Comparison of ENCODE assay signal across 1 cellular context in the genomic region with DNA sequence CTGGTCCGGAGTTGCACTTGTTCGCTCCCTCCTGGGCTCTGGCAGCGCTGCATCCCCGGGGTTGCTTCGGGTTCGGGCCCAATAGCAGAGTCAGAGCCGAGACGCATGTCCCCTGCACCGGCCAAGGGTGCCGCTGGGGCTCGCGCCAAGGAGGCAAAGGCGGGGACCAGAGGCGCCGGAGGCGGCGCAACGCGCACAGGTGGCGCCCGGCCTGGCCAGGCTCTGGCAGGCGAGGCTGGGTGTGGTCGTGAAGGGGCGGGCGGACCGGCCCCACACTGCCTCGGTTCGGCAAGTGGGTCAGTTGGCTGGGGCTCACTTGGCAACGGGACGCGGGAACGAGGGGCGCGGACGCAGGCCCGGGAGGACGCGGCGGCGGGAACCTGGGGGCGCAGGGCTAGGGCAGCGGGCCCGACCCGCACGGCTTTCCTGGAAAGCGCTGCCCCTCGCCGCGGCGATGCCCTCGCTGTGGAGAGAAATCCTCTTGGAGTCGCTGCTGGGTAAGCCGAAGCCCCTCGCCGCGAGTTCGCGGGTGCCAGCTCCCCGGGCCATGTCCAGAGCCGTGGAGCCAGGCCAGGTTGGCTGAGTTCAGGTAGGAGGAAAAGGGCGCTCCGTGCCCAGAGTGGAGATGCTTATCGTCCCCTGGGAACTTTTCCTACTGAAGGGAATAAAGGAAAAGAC.
TF ChIP-seq lines count a peak whose summit lies in the region.

A gene (plus strand): TSS at position 300 of the 678 bp plus-strand sequence. CDS start 155 bp downstream, at position 455.

TF ChIP-seq in WTC11, 78 proteins besides CTCF, POLR2A, EP300 and RAD21 (continued from another document):
- TF ChIP-seq, protein P1, sequence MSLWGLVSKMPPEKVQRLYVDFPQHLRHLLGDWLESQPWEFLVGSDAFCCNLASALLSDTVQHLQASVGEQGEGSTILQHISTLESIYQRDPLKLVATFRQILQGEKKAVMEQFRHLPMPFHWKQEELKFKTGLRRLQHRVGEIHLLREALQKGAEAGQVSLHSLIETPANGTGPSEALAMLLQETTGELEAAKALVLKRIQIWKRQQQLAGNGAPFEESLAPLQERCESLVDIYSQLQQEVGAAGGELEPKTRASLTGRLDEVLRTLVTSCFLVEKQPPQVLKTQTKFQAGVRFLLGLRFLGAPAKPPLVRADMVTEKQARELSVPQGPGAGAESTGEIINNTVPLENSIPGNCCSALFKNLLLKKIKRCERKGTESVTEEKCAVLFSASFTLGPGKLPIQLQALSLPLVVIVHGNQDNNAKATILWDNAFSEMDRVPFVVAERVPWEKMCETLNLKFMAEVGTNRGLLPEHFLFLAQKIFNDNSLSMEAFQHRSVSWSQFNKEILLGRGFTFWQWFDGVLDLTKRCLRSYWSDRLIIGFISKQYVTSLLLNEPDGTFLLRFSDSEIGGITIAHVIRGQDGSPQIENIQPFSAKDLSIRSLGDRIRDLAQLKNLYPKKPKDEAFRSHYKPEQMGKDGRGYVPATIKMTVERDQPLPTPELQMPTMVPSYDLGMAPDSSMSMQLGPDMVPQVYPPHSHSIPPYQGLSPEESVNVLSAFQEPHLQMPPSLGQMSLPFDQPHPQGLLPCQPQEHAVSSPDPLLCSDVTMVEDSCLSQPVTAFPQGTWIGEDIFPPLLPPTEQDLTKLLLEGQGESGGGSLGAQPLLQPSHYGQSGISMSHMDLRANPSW (CRISPR knock-in tag; conservative IDR thresholded peaks at IDR 0.05; ENCODE audit: low read depth), result no peak
- TF ChIP-seq, protein P2, sequence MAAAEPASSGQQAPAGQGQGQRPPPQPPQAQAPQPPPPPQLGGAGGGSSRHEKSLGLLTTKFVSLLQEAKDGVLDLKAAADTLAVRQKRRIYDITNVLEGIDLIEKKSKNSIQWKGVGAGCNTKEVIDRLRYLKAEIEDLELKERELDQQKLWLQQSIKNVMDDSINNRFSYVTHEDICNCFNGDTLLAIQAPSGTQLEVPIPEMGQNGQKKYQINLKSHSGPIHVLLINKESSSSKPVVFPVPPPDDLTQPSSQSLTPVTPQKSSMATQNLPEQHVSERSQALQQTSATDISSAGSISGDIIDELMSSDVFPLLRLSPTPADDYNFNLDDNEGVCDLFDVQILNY (CRISPR knock-in tag; IDR thresholded peaks at IDR 0.05), result peak; percentile 66; the same call in 1 of the 2 replicates
- TF ChIP-seq PRRX2 (CRISPR knock-in tag; IDR thresholded peaks at IDR 0.05) (no peak), ZNF423 (CRISPR knock-in tag; IDR thresholded peaks at IDR 0.05) (peak; percentile 62; the same call in 1 of the 2 replicates), MYBL2 (CRISPR knock-in tag; IDR thresholded peaks at IDR 0.05) (no peak), ZBTB21 (CRISPR knock-in tag; IDR thresholded peaks at IDR 0.05; ENCODE audit: borderline replicate concordance) (0 out of 2 replicates have a peak, but pooled peaks have one; percentile 25), IRF2 (CRISPR knock-in tag; IDR thresholded peaks at IDR 0.05; ENCODE audit: borderline replicate concordance, low read depth) (no peak), ESRRA (CRISPR knock-in tag; IDR thresholded peaks at IDR 0.05; ENCODE audit: borderline replicate concordance) (peak; percentile 75; the same call in 1 of the 2 replicates), ZNF263 (CRISPR knock-in tag; IDR thresholded peaks at IDR 0.05; ENCODE audit: low read depth) (no peak), FOXJ3 (CRISPR knock-in tag; IDR thresholded peaks at IDR 0.05; ENCODE audit: borderline replicate concordance) (no peak)
- TF ChIP-seq, protein P3, sequence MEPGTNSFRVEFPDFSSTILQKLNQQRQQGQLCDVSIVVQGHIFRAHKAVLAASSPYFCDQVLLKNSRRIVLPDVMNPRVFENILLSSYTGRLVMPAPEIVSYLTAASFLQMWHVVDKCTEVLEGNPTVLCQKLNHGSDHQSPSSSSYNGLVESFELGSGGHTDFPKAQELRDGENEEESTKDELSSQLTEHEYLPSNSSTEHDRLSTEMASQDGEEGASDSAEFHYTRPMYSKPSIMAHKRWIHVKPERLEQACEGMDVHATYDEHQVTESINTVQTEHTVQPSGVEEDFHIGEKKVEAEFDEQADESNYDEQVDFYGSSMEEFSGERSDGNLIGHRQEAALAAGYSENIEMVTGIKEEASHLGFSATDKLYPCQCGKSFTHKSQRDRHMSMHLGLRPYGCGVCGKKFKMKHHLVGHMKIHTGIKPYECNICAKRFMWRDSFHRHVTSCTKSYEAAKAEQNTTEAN (CRISPR knock-in tag; IDR thresholded peaks at IDR 0.05), result no peak
TF ChIP-seq in WTC11: peak in this region for 9.
